Comparison of ENCODE assay signal across 8 cellular contexts in the genomic region with DNA sequence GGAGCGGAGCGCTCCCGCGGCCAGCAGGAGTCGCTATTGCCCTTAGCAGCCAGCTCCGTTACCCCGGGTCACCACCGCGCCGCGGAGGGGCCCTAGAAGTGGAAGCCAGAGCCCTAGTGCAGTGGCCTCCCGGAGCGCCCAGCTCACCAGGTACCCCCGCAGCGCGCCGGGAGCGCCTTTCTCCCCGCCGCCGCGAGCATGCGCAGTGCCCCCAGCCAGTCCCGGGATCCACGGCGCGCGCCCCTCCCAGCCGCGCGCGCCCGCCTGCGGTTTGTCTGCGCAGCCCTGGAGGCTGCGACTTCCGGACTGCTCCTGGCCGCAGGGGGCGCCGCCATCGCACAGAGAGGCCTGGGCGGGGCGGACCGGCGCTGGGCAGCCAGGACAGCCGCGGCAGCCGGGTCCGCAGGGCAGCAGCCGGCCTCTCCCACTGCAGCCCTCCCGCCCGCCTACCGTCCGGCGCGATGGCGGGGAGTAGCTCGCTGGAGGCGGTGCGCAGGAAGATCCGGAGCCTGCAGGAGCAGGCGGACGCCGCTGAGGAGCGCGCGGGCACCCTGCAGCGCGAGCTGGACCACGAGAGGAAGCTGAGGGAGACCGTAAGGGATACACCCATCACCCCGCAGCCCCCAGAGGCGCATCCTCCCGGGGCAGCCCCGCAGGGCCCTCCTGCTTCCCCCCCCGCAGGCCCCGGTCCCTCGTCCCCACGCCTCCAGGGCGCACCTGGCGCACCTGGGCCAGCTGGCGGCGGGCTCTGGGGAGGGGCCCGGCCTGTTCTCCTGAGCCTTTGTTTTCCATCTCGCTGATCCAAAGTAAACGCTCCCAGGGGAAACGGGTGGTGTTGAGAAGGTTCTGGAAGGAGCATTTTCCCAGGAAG. TPM values are rescaled to one million over a fixed set of nuclear protein-coding genes. Genes with fewer than 3 reads are reported as not detected.
DNase-seq lines count a peak whose midpoint lies in the region; ATAC-seq and TF ChIP-seq lines count a peak whose summit lies in the region.

No MANE protein-coding gene starts in this region.

- ATAC-seq in HG02763 (IDR thresholded peaks at IDR 0.05; ENCODE audit: unreplicated experiment) (peak; percentile 83), psoas muscle (peak; percentile 80 to 95 (median 84))

- H3K27me3 ChIP-seq in left ventricle myocardium inferior (ENCODE audit: low read depth) (peaks cover 4% of the 10 kb centered on the region), psoas muscle (ENCODE audit: insufficient read depth in 3 of 3, low read length in 2 of 3) (no peaks in the 10 kb centered on the region)

- H3K4me3 ChIP-seq in GM12875 (ENCODE audit: low read depth, low read length) (peak overlapping the region; percentile 82), left ventricle myocardium inferior (peak overlapping the region; percentile 83), psoas muscle (peak overlapping the region; percentile 75), urinary bladder (ENCODE audit: low read depth, low read length) (peak overlapping the region; percentile 83)

- H3K9me3 ChIP-seq in left ventricle myocardium inferior (replicated peaks), result no peaks in the 10 kb centered on the region
- no peaks in the 10 kb centered on the region for H3K9me3 ChIP-seq in psoas muscle

- peak; percentile 73 for DNase-seq in NCI-H128 (lab: John Stamatoyannopoulos, UW; ENCODE audit: unreplicated experiment)
- peak; percentile 76 for DNase-seq in T follicular helper cell (ENCODE audit: low read depth)
- DNase-seq in amniotic epithelial cell (ENCODE audit: low read depth), result peak; percentile 94
- DNase-seq in left ventricle myocardium inferior, result peak; percentile 92
- DNase-seq in psoas muscle, result peak; percentile 92 to 97

- H3K4me1 ChIP-seq in left ventricle myocardium inferior, result peaks cover 92% of the 10 kb centered on the region
- peaks cover 68% of the 10 kb centered on the region for H3K4me1 ChIP-seq in psoas muscle
- no peaks in the 10 kb centered on the region for H3K4me1 ChIP-seq in urinary bladder (ENCODE audit: insufficient read depth)

- WGBS in psoas muscle, 3 donors, result 0 to 1% (median 1%) methylated on average over 57 to 87 of the region's 87 CpGs
- WGBS in urinary bladder, result under 1% methylated on average over 87 of the region's 87 CpGs

- peak; percentile 96 for TF ChIP-seq CTCF in GM12875 (IDR thresholded peaks at IDR 0.05; ENCODE audit: borderline replicate concordance, insufficient read depth, low read depth, low read length)
- TF ChIP-seq CTCF in left ventricle myocardium inferior (IDR thresholded peaks at IDR 0.05; ENCODE audit: borderline replicate concordance), result peak; percentile 88
- peak; percentile 94 for TF ChIP-seq CTCF in psoas muscle (IDR thresholded peaks at IDR 0.05)

- intact Hi-C loops in left ventricle myocardium inferior (cut with micrococcal nuclease), result loop anchor here (5.0 to 10.0 kb wide), 2 partner anchors 44 to 204 kb away; no protein-coding TSS in a partner anchor
- intact Hi-C loops in psoas muscle (cut with DNase I), result loop anchor here (5.0 kb wide), 2 partner anchors 44 to 266 kb away; no protein-coding TSS in a partner anchor

- H3K36me3 ChIP-seq in left ventricle myocardium inferior (peaks cover 48% of the 10 kb centered on the region), psoas muscle (ENCODE audit: insufficient read depth in 1 of 2, low read depth in 1 of 2) (peaks cover 0 to 13% of the 10 kb centered on the region in 2 donors), urinary bladder (ENCODE audit: insufficient read depth) (no peaks in the 10 kb centered on the region)

- H3K27ac ChIP-seq in left ventricle myocardium inferior (replicated peaks), result peak overlapping the region; percentile 99
- peak overlapping the region; percentile 94 for H3K27ac ChIP-seq in psoas muscle
- H3K27ac ChIP-seq in urinary bladder (ENCODE audit: low read depth), result peak overlapping the region; percentile 92

RNA-seq across cellular contexts. Expression of gene TPM1, which starts 5.8 kb away (rescaled TPM):
- total RNA-seq in left ventricle myocardium inferior (12,604 TPM), psoas muscle (1,000 to 10,000 TPM; 1,097 to 5,131 (median 2,563) TPM), urinary bladder (1,685 TPM)
- polyA plus RNA-seq in psoas muscle (1,000 to 10,000 TPM; 1,146 to 4,515 (median 3,805) TPM), urinary bladder (3,649 TPM)

Comparison
In these comparisons a context has a peak if more than half of its experiments do, and no peak if none do; other contexts are left out.
1. Peak in every context shown above with its lines: DNase-seq, ATAC-seq, H3K4me3 ChIP-seq and H3K27ac ChIP-seq.